ENCODE assay signal across 1 cellular context in the genomic region with DNA sequence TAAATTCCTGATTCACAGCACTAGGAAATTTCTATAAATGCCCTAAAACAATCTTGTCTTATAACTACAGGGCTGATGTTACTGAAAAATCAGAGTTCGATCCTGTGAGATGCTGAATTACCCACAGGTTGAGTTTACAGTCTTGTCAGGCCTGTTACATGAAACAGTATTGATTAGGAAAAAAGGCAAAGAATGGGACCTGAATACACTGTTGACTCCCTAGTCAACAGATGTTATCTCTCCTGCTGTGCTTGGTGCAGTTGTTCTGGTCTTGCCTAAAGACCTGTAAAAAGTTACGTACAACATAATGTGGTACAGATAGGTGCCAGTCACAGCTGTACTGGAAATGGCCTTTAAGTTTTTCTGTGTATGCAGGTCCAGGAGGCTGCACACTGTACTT.
TF ChIP-seq lines count a peak whose summit lies in the region.

No MANE protein-coding gene starts in this region.

TF ChIP-seq in HepG2, 621 proteins besides CTCF, POLR2A, EP300 and RAD21 (continued from another document):
- peak; percentile 46; the same call in 1 of the 2 replicates for TF ChIP-seq FOXP4 (CRISPR knock-in tag; IDR thresholded peaks at IDR 0.05)
- TF ChIP-seq YY1 (IDR thresholded peaks at IDR 0.05; ENCODE audit: insufficient read depth, insufficient replicate concordance, low read depth, low read length) = no peak
- no peak for TF ChIP-seq ARID2 (CRISPR knock-in tag; IDR thresholded peaks at IDR 0.05; ENCODE audit: borderline replicate concordance)
- TF ChIP-seq ZNF891 (CRISPR knock-in tag; IDR thresholded peaks at IDR 0.05) = no peak
- no peak for TF ChIP-seq KLF6 (CRISPR knock-in tag; IDR thresholded peaks at IDR 0.05)
- TF ChIP-seq ZEB1 (IDR thresholded peaks at IDR 0.05; ENCODE audit: insufficient replicate concordance, low read depth) = no peak
- peak; percentile 31; the same call in 1 of the 2 replicates for TF ChIP-seq HNF4A (CRISPR knock-in tag; IDR thresholded peaks at IDR 0.05)
- TF ChIP-seq ZNF17 (CRISPR knock-in tag; IDR thresholded peaks at IDR 0.05) = no peak
- TF ChIP-seq ZNF44 (CRISPR knock-in tag; IDR thresholded peaks at IDR 0.05) = no peak
- no peak for TF ChIP-seq DPF2 (CRISPR knock-in tag; IDR thresholded peaks at IDR 0.05; ENCODE audit: borderline replicate concordance, low read depth)
- TF ChIP-seq ONECUT2 (CRISPR knock-in tag; IDR thresholded peaks at IDR 0.05) = peak; percentile 81
- TF ChIP-seq, protein P1, sequence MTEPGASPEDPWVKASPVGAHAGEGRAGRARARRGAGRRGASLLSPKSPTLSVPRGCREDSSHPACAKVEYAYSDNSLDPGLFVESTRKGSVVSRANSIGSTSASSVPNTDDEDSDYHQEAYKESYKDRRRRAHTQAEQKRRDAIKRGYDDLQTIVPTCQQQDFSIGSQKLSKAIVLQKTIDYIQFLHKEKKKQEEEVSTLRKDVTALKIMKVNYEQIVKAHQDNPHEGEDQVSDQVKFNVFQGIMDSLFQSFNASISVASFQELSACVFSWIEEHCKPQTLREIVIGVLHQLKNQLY (CRISPR knock-in tag; IDR thresholded peaks at IDR 0.05) = no peak
- no peak for TF ChIP-seq NR2C2 (CRISPR knock-in tag; IDR thresholded peaks at IDR 0.05; ENCODE audit: borderline replicate concordance)
- TF ChIP-seq GATAD2A (CRISPR knock-in tag; IDR thresholded peaks at IDR 0.05) = peak; percentile 54
- TF ChIP-seq NCOA2 (CRISPR knock-in tag; IDR thresholded peaks at IDR 0.05) = no peak
- TF ChIP-seq REL (CRISPR knock-in tag; conservative IDR thresholded peaks at IDR 0.05) = no peak
- no peak for TF ChIP-seq ZBTB7B (CRISPR knock-in tag; IDR thresholded peaks at IDR 0.05)
